16 cellular contexts compared by ENCODE assay signal in genomic region chr11:102240502-102240901, GRCh38.
DNase-seq lines count a peak whose midpoint lies in the region; ATAC-seq and TF ChIP-seq lines count a peak whose summit lies in the region.
"Had no signal": no experiment of that assay in that cellular context is flagged by ENCODE, and none has a peak within 500 bp of the region (broad histone marks: within the 10 kb centered on the region; RNA-seq: fewer than 3 reads in every experiment).

No MANE protein-coding gene starts in this region.

- H3K9me3 Mint-ChIP-seq in WTC11 (no peaks in the 10 kb centered on the region), type B pancreatic cell (peaks cover 5% of the 10 kb centered on the region)
- H3K9me3 Mint-ChIP-seq: activated naive CD8-positive, alpha-beta T cell treated with anti-CD3 and anti-CD28 coated beads, Interleukin-2, amount 50 U/mL, for 24 hours; stimulated activated naive CD8-positive, alpha-beta T cell treated with anti-CD3 and anti-CD28 coated beads, Interleukin-15, Interleukin-2, amounts not matched to agents 100 ng/mL and 50 ng/mL, for 24 hours had no signal

- peak; percentile 39 for DNase-seq in GM03348 (ENCODE audit: low spot score)
- DNase-seq in RPMI7951 (ENCODE audit: low read depth), result peak; percentile 58
- DNase-seq in fibroblast of villous mesenchyme (ENCODE audit: low read depth), result peak; percentile 29
- no peak for DNase-seq in NCI-H1417 (lab: John Stamatoyannopoulos, UW)
- no peak for DNase-seq in WTC11 (ENCODE audit: low spot score)
- no peak for DNase-seq in type B pancreatic cell (ENCODE audit: extremely low spot score, unreplicated experiment)
- DNase-seq: activated naive CD8-positive, alpha-beta T cell treated with anti-CD3 and anti-CD28 coated beads, Interleukin-2, amount 50 U/mL, for 24 hours; BE2C; effector CD8-positive, alpha-beta T cell; heart left ventricle; left colon; sigmoid colon had no signal

- TF ChIP-seq CTCF in fibroblast of villous mesenchyme (IDR thresholded peaks at IDR 0.05; ENCODE audit: insufficient read depth, low read depth, low read length), result no peak
- TF ChIP-seq CTCF in WTC11 (IDR thresholded peaks at IDR 0.05), result no peak
- TF ChIP-seq CTCF in type B pancreatic cell (conservative IDR thresholded peaks at IDR 0.05), result no peak

- H3K4me3 Mint-ChIP-seq in WTC11, result no peak overlapping the region
- no peak overlapping the region for H3K4me3 Mint-ChIP-seq in type B pancreatic cell
- H3K4me3 Mint-ChIP-seq: activated naive CD8-positive, alpha-beta T cell treated with anti-CD3 and anti-CD28 coated beads, Interleukin-2, amount 50 U/mL, for 24 hours; stimulated activated naive CD8-positive, alpha-beta T cell treated with anti-CD3 and anti-CD28 coated beads, Interleukin-15, Interleukin-2, amounts not matched to agents 100 ng/mL and 50 ng/mL, for 24 hours had no signal

- H3K4me3 ChIP-seq in fibroblast of villous mesenchyme (ENCODE audit: low read depth, low read length), result no peak overlapping the region
- H3K4me3 ChIP-seq: heart left ventricle, sigmoid colon had no signal

- H3K36me3 Mint-ChIP-seq in WTC11, result no peaks in the 10 kb centered on the region
- peaks cover 4% of the 10 kb centered on the region for H3K36me3 Mint-ChIP-seq in type B pancreatic cell

- POLR2A ChIA-PET in WTC11 (lab: Charles Lee), result no interaction called here

- H3K4me1 Mint-ChIP-seq in WTC11 (peaks cover 22% of the 10 kb centered on the region), type B pancreatic cell (ENCODE audit: unreplicated experiment) (peaks cover 10% of the 10 kb centered on the region)
- H3K4me1 Mint-ChIP-seq: activated naive CD8-positive, alpha-beta T cell treated with anti-CD3 and anti-CD28 coated beads, Interleukin-2, amount 50 U/mL, for 24 hours had no signal

- CTCF ChIA-PET in WTC11 (lab: Charles Lee), result no interaction called here

- no peaks in the 10 kb centered on the region for H3K27me3 Mint-ChIP-seq in WTC11 (ENCODE audit: low read depth)
- no peaks in the 10 kb centered on the region for H3K27me3 Mint-ChIP-seq in type B pancreatic cell

- peak; percentile 72 for ATAC-seq in GM21529 (IDR thresholded peaks at IDR 0.05; ENCODE audit: unreplicated experiment)
- ATAC-seq in WTC11, result no peak
- ATAC-seq in HG03097 (IDR thresholded peaks at IDR 0.05; ENCODE audit: low FRiP score, unreplicated experiment), result no peak
- ATAC-seq: activated CD4-positive, CD25-positive, alpha-beta regulatory T cell treated with anti-CD3 and anti-CD28 coated beads, Interleukin-2, amount 50 U/mL, for 24 hours; heart left ventricle; left colon had no signal

- H3K27ac Mint-ChIP-seq in WTC11, result no peak overlapping the region
- H3K27ac Mint-ChIP-seq in type B pancreatic cell, result no peak overlapping the region
- H3K27ac Mint-ChIP-seq: activated naive CD8-positive, alpha-beta T cell treated with anti-CD3 and anti-CD28 coated beads, Interleukin-2, amount 50 U/mL, for 24 hours; stimulated activated naive CD8-positive, alpha-beta T cell treated with anti-CD3 and anti-CD28 coated beads, Interleukin-15, Interleukin-2, amounts not matched to agents 100 ng/mL and 50 ng/mL, for 24 hours had no signal

TF ChIP-seq in WTC11, 78 proteins besides CTCF, POLR2A, EP300 and RAD21:
- TF ChIP-seq, protein P1, sequence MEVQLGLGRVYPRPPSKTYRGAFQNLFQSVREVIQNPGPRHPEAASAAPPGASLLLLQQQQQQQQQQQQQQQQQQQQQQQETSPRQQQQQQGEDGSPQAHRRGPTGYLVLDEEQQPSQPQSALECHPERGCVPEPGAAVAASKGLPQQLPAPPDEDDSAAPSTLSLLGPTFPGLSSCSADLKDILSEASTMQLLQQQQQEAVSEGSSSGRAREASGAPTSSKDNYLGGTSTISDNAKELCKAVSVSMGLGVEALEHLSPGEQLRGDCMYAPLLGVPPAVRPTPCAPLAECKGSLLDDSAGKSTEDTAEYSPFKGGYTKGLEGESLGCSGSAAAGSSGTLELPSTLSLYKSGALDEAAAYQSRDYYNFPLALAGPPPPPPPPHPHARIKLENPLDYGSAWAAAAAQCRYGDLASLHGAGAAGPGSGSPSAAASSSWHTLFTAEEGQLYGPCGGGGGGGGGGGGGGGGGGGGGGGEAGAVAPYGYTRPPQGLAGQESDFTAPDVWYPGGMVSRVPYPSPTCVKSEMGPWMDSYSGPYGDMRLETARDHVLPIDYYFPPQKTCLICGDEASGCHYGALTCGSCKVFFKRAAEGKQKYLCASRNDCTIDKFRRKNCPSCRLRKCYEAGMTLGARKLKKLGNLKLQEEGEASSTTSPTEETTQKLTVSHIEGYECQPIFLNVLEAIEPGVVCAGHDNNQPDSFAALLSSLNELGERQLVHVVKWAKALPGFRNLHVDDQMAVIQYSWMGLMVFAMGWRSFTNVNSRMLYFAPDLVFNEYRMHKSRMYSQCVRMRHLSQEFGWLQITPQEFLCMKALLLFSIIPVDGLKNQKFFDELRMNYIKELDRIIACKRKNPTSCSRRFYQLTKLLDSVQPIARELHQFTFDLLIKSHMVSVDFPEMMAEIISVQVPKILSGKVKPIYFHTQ (CRISPR knock-in tag; IDR thresholded peaks at IDR 0.05), result no peak
- TF ChIP-seq, protein P2, sequence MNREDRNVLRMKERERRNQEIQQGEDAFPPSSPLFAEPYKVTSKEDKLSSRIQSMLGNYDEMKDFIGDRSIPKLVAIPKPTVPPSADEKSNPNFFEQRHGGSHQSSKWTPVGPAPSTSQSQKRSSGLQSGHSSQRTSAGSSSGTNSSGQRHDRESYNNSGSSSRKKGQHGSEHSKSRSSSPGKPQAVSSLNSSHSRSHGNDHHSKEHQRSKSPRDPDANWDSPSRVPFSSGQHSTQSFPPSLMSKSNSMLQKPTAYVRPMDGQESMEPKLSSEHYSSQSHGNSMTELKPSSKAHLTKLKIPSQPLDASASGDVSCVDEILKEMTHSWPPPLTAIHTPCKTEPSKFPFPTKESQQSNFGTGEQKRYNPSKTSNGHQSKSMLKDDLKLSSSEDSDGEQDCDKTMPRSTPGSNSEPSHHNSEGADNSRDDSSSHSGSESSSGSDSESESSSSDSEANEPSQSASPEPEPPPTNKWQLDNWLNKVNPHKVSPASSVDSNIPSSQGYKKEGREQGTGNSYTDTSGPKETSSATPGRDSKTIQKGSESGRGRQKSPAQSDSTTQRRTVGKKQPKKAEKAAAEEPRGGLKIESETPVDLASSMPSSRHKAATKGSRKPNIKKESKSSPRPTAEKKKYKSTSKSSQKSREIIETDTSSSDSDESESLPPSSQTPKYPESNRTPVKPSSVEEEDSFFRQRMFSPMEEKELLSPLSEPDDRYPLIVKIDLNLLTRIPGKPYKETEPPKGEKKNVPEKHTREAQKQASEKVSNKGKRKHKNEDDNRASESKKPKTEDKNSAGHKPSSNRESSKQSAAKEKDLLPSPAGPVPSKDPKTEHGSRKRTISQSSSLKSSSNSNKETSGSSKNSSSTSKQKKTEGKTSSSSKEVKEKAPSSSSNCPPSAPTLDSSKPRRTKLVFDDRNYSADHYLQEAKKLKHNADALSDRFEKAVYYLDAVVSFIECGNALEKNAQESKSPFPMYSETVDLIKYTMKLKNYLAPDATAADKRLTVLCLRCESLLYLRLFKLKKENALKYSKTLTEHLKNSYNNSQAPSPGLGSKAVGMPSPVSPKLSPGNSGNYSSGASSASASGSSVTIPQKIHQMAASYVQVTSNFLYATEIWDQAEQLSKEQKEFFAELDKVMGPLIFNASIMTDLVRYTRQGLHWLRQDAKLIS (CRISPR knock-in tag; IDR thresholded peaks at IDR 0.05; ENCODE audit: borderline replicate concordance), result no peak
- TF ChIP-seq ESRRA (CRISPR knock-in tag; IDR thresholded peaks at IDR 0.05; ENCODE audit: borderline replicate concordance) (no peak), KAT7 (CRISPR knock-in tag; IDR thresholded peaks at IDR 0.05; ENCODE audit: borderline replicate concordance) (no peak), SP1 (CRISPR knock-in tag; conservative IDR thresholded peaks at IDR 0.05) (no peak), FOXJ3 (CRISPR knock-in tag; IDR thresholded peaks at IDR 0.05; ENCODE audit: borderline replicate concordance) (no peak), ATF2 (CRISPR knock-in tag; IDR thresholded peaks at IDR 0.05; ENCODE audit: borderline replicate concordance, low read depth) (no peak), CREB1 (CRISPR knock-in tag; IDR thresholded peaks at IDR 0.05) (no peak), ETV6 (CRISPR knock-in tag; IDR thresholded peaks at IDR 0.05) (no peak), GRHL2 (CRISPR knock-in tag; IDR thresholded peaks at IDR 0.05; ENCODE audit: insufficient replicate concordance, severe bottlenecking) (no peak), ZNF671 (CRISPR knock-in tag; IDR thresholded peaks at IDR 0.05) (no peak)
- TF ChIP-seq, protein P3, sequence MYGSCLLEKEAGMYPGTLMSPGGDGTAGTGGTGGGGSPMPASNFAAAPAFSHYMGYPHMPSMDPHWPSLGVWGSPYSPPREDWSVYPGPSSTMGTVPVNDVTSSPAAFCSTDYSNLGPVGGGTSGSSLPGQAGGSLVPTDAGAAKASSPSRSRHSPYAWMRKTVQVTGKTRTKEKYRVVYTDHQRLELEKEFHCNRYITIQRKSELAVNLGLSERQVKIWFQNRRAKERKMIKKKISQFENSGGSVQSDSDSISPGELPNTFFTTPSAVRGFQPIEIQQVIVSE (CRISPR knock-in tag; IDR thresholded peaks at IDR 0.05; ENCODE audit: borderline replicate concordance), result no peak
- TF ChIP-seq, protein P4, sequence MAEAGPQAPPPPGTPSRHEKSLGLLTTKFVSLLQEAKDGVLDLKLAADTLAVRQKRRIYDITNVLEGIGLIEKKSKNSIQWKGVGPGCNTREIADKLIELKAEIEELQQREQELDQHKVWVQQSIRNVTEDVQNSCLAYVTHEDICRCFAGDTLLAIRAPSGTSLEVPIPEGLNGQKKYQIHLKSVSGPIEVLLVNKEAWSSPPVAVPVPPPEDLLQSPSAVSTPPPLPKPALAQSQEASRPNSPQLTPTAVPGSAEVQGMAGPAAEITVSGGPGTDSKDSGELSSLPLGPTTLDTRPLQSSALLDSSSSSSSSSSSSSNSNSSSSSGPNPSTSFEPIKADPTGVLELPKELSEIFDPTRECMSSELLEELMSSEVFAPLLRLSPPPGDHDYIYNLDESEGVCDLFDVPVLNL (CRISPR knock-in tag; IDR thresholded peaks at IDR 0.05; ENCODE audit: borderline replicate concordance, low read depth), result no peak
TF ChIP-seq in WTC11: peak in this region for 0.

Comparison
In these comparisons a context has a peak if more than half of its experiments do, and no peak if none do; other contexts are left out.
1. DNase-seq: peak in GM03348 (single experiment), RPMI7951 (single experiment) and fibroblast of villous mesenchyme (single experiment); none in NCI-H1417 (0 of 3), WTC11 (single experiment) and type B pancreatic cell (single experiment).